8 cellular contexts compared by ENCODE assay signal in genomic region chr1:17653728-17654351, GRCh38.
DNase-seq lines count a peak whose midpoint lies in the region; ATAC-seq and TF ChIP-seq lines count a peak whose summit lies in the region.

No MANE protein-coding gene starts in this region.

- no peaks in the 10 kb centered on the region for H3K36me3 ChIP-seq in parathyroid adenoma (ENCODE audit: control insufficient read depth, insufficient read depth, low read length)

- H3K9ac ChIP-seq in parathyroid adenoma, result no peak overlapping the region

- peak; percentile 40 for TF ChIP-seq CTCF in parathyroid adenoma (IDR thresholded peaks at IDR 0.05)

- no peaks in the 10 kb centered on the region for H3K4me1 ChIP-seq in parathyroid adenoma

- H3K4me2 ChIP-seq in parathyroid adenoma (ENCODE audit: low read length), result no peak overlapping the region

- no peak for ATAC-seq in GM19328 (IDR thresholded peaks at IDR 0.05; ENCODE audit: unreplicated experiment)

- H3K27me3 ChIP-seq in parathyroid adenoma (ENCODE audit: control insufficient read depth, insufficient read depth, low read length), result no peaks in the 10 kb centered on the region

- no peak overlapping the region for H3K4me3 ChIP-seq in parathyroid adenoma (ENCODE audit: low read depth, low read length)

- H2AFZ ChIP-seq in parathyroid adenoma, result no peak overlapping the region

- no peak overlapping the region for H3K27ac ChIP-seq in parathyroid adenoma

- H3K79me2 ChIP-seq in parathyroid adenoma, result peaks cover 2% of the 10 kb centered on the region

- DNase-seq in NOMO-1 (lab: John Stamatoyannopoulos, UW; ENCODE audit: unreplicated experiment in 2 of 2) (peak; percentile 10 to 18), NOMO-1 treated with dmso at 0.1 percent for 144 hours (lab: John Stamatoyannopoulos, UW; ENCODE audit: unreplicated experiment) (no peak), NCI-H1092 (lab: John Stamatoyannopoulos, UW) (peak; percentile 57), fibroblast of peridontal ligament (ENCODE audit: extremely low read depth) (peak; percentile 42), GDM1 (lab: John Stamatoyannopoulos, UW) (no peak)
- peak; percentile 11 for DNase-seq in activated CD4-positive, alpha-beta T cell treated with anti-CD3 and anti-CD28 coated beads, Interleukin-2, amount 50 U/mL, for 1 hour

- no peaks in the 10 kb centered on the region for H3K9me3 ChIP-seq in parathyroid adenoma (ENCODE audit: control insufficient read depth, low read length)

Comparison
In these comparisons a context has a peak if more than half of its experiments do, and no peak if none do; other contexts are left out.
1. DNase-seq: peak in NOMO-1 (2 of 2), NCI-H1092 (single experiment), activated CD4-positive, alpha-beta T cell treated with anti-CD3 and anti-CD28 coated beads, Interleukin-2, amount 50 U/mL, for 1 hour (single experiment) and fibroblast of peridontal ligament (single experiment); none in NOMO-1 treated with dmso at 0.1 percent for 144 hours (single experiment) and GDM1 (single experiment).